Comparison of ENCODE assay signal across 31 cellular contexts in genomic region chr10:48701941-48702340, GRCh38. TPM values are rescaled to one million over a fixed set of nuclear protein-coding genes. Genes with fewer than 3 reads are reported as not detected.
DNase-seq lines count a peak whose midpoint lies in the region; ATAC-seq, FAIRE-seq and TF ChIP-seq lines count a peak whose summit lies in the region.
"Had no signal": no experiment of that assay in that cellular context is flagged by ENCODE, and none has a peak within 500 bp of the region (broad histone marks: within the 10 kb centered on the region; RNA-seq: fewer than 3 reads in every experiment).

No MANE protein-coding gene starts in this region.

- H3K4me1 ChIP-seq in right atrium auricular region (peaks cover 0 to 6% of the 10 kb centered on the region in 2 donors), K562 (replicated peaks in 1 of 2; ENCODE audit: control insufficient read depth in 2 of 2, insufficient read depth in 2 of 2, low read length in 2 of 2) (peaks cover 0 to 3% of the 10 kb centered on the region in 2 experiments; a peak in 2 of 5 replicates), GM23248 (ENCODE audit: insufficient read depth) (no peaks in the 10 kb centered on the region), esophagus muscularis mucosa (no peaks in the 10 kb centered on the region)
- H3K4me1 ChIP-seq: Caco-2, SJCRH30 had no signal

- TF ChIP-seq CTCF in right atrium auricular region (IDR thresholded peaks at IDR 0.05) (no peak), K562 (IDR thresholded peaks at IDR 0.05 in 2 of 3, conservative IDR thresholded peaks at IDR 0.05 in 1 of 3; ENCODE audit: insufficient read depth in 2 of 3, low read depth in 1 of 3, low read length in 3 of 3) (no peak), esophagus muscularis mucosa (IDR thresholded peaks at IDR 0.05) (no peak)

- H3K9me1 ChIP-seq in K562 (ENCODE audit: control insufficient read depth, insufficient read depth, low read length): no peaks in the 10 kb centered on the region

- BruUV-seq in K562 (replicated peaks; lab: Mats Ljungman, UMichigan): no TSS peak

- POLR2A ChIA-PET in K562 (lab: Yijun Ruan, JAX): interaction anchor here (1.0 kb wide), 1 partner anchor 11 kb away, joined by 4 read pairs; no protein-coding TSS in a partner anchor

- in situ Hi-C loops in K562 (cut with MboI) (no loop called here), GM23248 (cut with MboI) (no loop called here)

- TF ChIP-seq POLR2A in K562 (conservative IDR thresholded peaks at IDR 0.05): no peak
- TF ChIP-seq POLR2A in esophagus muscularis mucosa (IDR thresholded peaks at IDR 0.05; ENCODE audit: low read depth): no peak

- H3K36me3 Mint-ChIP-seq in naive B cell: peaks cover 0 to 13% of the 10 kb centered on the region in 2 donors
- H3K36me3 Mint-ChIP-seq: CD8-positive, alpha-beta T cell had no signal

- H3K4me3 ChIP-seq in right atrium auricular region (no peak overlapping the region), K562 (no peak overlapping the region), GM23248 (no peak overlapping the region), esophagus muscularis mucosa (no peak overlapping the region)
- H3K4me3 ChIP-seq: PC-9, SJCRH30 had no signal

- TF ChIP-seq RAD21 in K562 (CRISPR knock-in tag; conservative IDR thresholded peaks at IDR 0.05 in 1 of 2, IDR thresholded peaks at IDR 0.05 in 1 of 2): no peak

- H3K36me3 ChIP-seq in right atrium auricular region (no peaks in the 10 kb centered on the region), K562 (ENCODE audit: control insufficient read depth, insufficient read depth, low read length) (no peaks in the 10 kb centered on the region), GM23248 (ENCODE audit: low read depth) (no peaks in the 10 kb centered on the region), esophagus muscularis mucosa (no peaks in the 10 kb centered on the region)
- H3K36me3 ChIP-seq: SJCRH30 had no signal

- CTCF ChIA-PET in K562 (lab: Yijun Ruan, JAX; ENCODE audit: low intra/inter-chr PET ratio): no interaction called here

- DNase-seq in right atrium auricular region (ENCODE audit: low spot score): peak; percentile 34
- no peak for DNase-seq in left cardiac atrium
- no peak for DNase-seq in K562 (ENCODE audit: extremely low read depth in 1 of 4, low spot score in 3 of 4)
- DNase-seq in naive B cell: no peak
- DNase-seq in GM23248: no peak
- no peak for DNase-seq in esophagus muscularis mucosa (ENCODE audit: extremely low spot score)
- DNase-seq in islet precursor cell: no peak
- DNase-seq in LoVo (ENCODE audit: low spot score): no peak
- DNase-seq: 8988T; ACHN; C1 segment of cervical spinal cord; Caco-2; CD8-positive, alpha-beta T cell; DMS79; EL; GDM1; HCEC 1CT; IMR-90; Kasumi-1; NCI-H2029; NCI-H446; NCI-H524 treated with DMSO at 0.1 percent for 48 hours; NCI-H774; PC-9; SJCRH30 had no signal

- H3K4me1 Mint-ChIP-seq in naive B cell: peaks cover 77 to 98% (median 97%) of the 10 kb centered on the region in 3 donors

- no peaks in the 10 kb centered on the region for H3F3A ChIP-seq in GM23248 (ENCODE audit: insufficient read depth)

- H3K27ac ChIP-seq in right atrium auricular region (no peak overlapping the region), K562 (ENCODE audit: extremely low read depth, low read depth, low read length) (no peak overlapping the region), GM23248 (no peak overlapping the region), esophagus muscularis mucosa (replicated peaks in 1 of 4) (no peak overlapping the region)
- H3K27ac ChIP-seq: PC-9, SJCRH30 had no signal

- ATAC-seq in left cardiac atrium (no peak), K562 (no peak), naive B cell (ENCODE audit: low read depth in 2 of 2) (peak in 1 of 2 donors; percentile 22)
- ATAC-seq: CD8-positive, alpha-beta T cell; Right ventricle myocardium inferior; SK-N-SH treated with all-trans-retinoic acid at 6 μM for 48 hours had no signal

- peak overlapping the region in 5 of 6 donors; percentile 57 to 93 (median 86) for H3K27ac Mint-ChIP-seq in naive B cell
- H3K27ac Mint-ChIP-seq: CD8-positive, alpha-beta T cell had no signal

- intact Hi-C loops in left cardiac atrium (cut with DNase I) (no loop called here), K562 (cut with micrococcal nuclease) (no loop called here), esophagus muscularis mucosa (cut with DNase I) (no loop called here)

- no peaks in the 10 kb centered on the region for H3K9me2 ChIP-seq in GM23248 (ENCODE audit: insufficient read depth)

- H3K9me3 Mint-ChIP-seq in naive B cell: no peaks in the 10 kb centered on the region
- H3K9me3 Mint-ChIP-seq: CD8-positive, alpha-beta T cell had no signal

- H3K27me3 ChIP-seq in right atrium auricular region (no peaks in the 10 kb centered on the region), K562 (ENCODE audit: control insufficient read depth in 2 of 2, insufficient read depth in 2 of 2, low read length in 2 of 2) (peaks cover 7 to 39% of the 10 kb centered on the region in 2 experiments; a peak in 2 of 5 replicates), GM23248 (replicated peaks; ENCODE audit: insufficient read depth) (peaks cover 43% of the 10 kb centered on the region), esophagus muscularis mucosa (peaks cover 0 to 18% (median 0%) of the 10 kb centered on the region in 4 donors)
- H3K27me3 ChIP-seq: SJCRH30 had no signal

- TF ChIP-seq EP300 in K562 (IDR thresholded peaks at IDR 0.05; ENCODE audit: low read length) (no peak), esophagus muscularis mucosa (IDR thresholded peaks at IDR 0.05) (no peak)

- H3K4me3 Mint-ChIP-seq in naive B cell: peak overlapping the region in 3 of 8 donors; percentile 1 to 76 (median 6)
- H3K4me3 Mint-ChIP-seq: CD8-positive, alpha-beta T cell had no signal

- H3K4me2 ChIP-seq in K562 (ENCODE audit: insufficient read depth, low read length): no peak overlapping the region
- no peak overlapping the region for H3K4me2 ChIP-seq in GM23248 (ENCODE audit: unreplicated experiment)
- H3K4me2 ChIP-seq: PC-9 had no signal

- H3K79me2 ChIP-seq in K562 (ENCODE audit: control insufficient read depth, insufficient read depth, low read length): no peaks in the 10 kb centered on the region
- no peaks in the 10 kb centered on the region for H3K79me2 ChIP-seq in GM23248 (ENCODE audit: insufficient read depth)

- no peaks in the 10 kb centered on the region for H3K9me3 ChIP-seq in right atrium auricular region
- H3K9me3 ChIP-seq in K562 (replicated peaks; ENCODE audit: control insufficient read depth, insufficient read depth, low read depth, low read length): no peaks in the 10 kb centered on the region
- H3K9me3 ChIP-seq in GM23248 (ENCODE audit: low read depth): no peaks in the 10 kb centered on the region
- H3K9me3 ChIP-seq in esophagus muscularis mucosa: no peaks in the 10 kb centered on the region
- H3K9me3 ChIP-seq: Caco-2, SJCRH30 had no signal

- H3K27me3 Mint-ChIP-seq in naive B cell: no peaks in the 10 kb centered on the region

- H2AFZ ChIP-seq in K562 (ENCODE audit: low read depth, low read length): no peak overlapping the region
- H2AFZ ChIP-seq in GM23248: no peak overlapping the region
- H2AFZ ChIP-seq: PC-9 had no signal

- H3K9ac ChIP-seq in K562 (ENCODE audit: insufficient read depth in 1 of 2, low read depth in 2 of 2, low read length in 2 of 2) (no peak overlapping the region), GM23248 (no peak overlapping the region)

- H4K20me1 ChIP-seq in K562 (replicated peaks; ENCODE audit: control insufficient read depth, insufficient read depth, low read length): 0 out of 2 replicates have a peak, but pooled peaks cover 3% of the 10 kb centered on the region
- no peaks in the 10 kb centered on the region for H4K20me1 ChIP-seq in GM23248 (ENCODE audit: insufficient read depth)

- FAIRE-seq in K562 (lab: Jason Lieb, UNC): no peak
- FAIRE-seq: GM12891, H1 had no signal

RNA-seq across cellular contexts. Expression of gene WDFY4, which starts 17.3 kb away (rescaled TPM):
- total RNA-seq in right atrium auricular region (1 to 10 TPM in 1 of 2 donors, under 1 TPM in 1; 0.70 to 2.0 TPM), left cardiac atrium (1 to 10 TPM; 2.6 to 3.8 TPM), K562 (2014; rRNA removed) (not detected in 2 replicates), K562 (2014; rRNA removed; fragmentation: Illumina TruSeq; extraction: Trizol) (not detected in 2 replicates), K562 (2015; rRNA removed; fragmentation: Illumina TruSeq; extraction: Trizol) (not detected in 2 replicates), K562 (2021) (0.02 and 0.29 TPM in 2 replicates), esophagus muscularis mucosa (1 to 10 TPM; 2.3 to 7.3 (median 5.2) TPM)
- total RNA-seq in K562 (2011; cell fraction: chromatin; rRNA removed; ENCODE audit: low replicate concordance): 0.05 TPM in 1 of 2 replicates, not detected in the other
- total RNA-seq in K562 (2011; cell fraction: nucleolus; rRNA removed): not detected in 2 replicates
- total RNA-seq in K562 (2011; cell fraction: nucleoplasm; rRNA removed): not detected in 2 replicates
- polyA plus RNA-seq in K562 (2011; rRNA removed) (0.05 TPM in 1 of 2 replicates, not detected in the other), K562 (2014; fragmentation: Illumina TruSeq; extraction: Trizol) (0.08 TPM in 1 of 2 replicates, not detected in the other), K562 (2014; fragmentation: Nextera tagmentation; extraction: Ambion mirVana) (under 1 TPM in 1 of 2 experiments, not detected in 1; 0.01 TPM), K562 (2014; rRNA removed) (0.01 TPM in 1 of 2 replicates, not detected in the other), naive B cell (ENCODE audit: low read depth in 6 of 6) (10 to 100 TPM; 46.5 to 98.0 (median 80.0) TPM), GM23248 (2016; fragmentation: Nextera tagmentation; extraction: Ambion mirVana) (0.05 TPM in 1 of 2 replicates, not detected in the other)
- 0.01 and 0.03 TPM in 2 replicates for polyA plus RNA-seq in K562 (2011; cell fraction: cytosol; rRNA removed)
- polyA plus RNA-seq in K562 (2011; cell fraction: nucleus; rRNA removed): 0.09 TPM in 1 of 2 replicates, not detected in the other
- 0.03 and 0.58 TPM in 2 replicates for polyA plus RNA-seq in K562 (2012)
- not detected in 2 replicates for polyA minus RNA-seq in K562 (2011; rRNA and poly(A)+ RNA removed)
- not detected in 2 replicates for polyA minus RNA-seq in K562 (2011; cell fraction: cytosol; rRNA and poly(A)+ RNA removed)
- polyA minus RNA-seq in K562 (2011; cell fraction: nucleus; rRNA and poly(A)+ RNA removed): not detected in 2 replicates
- total RNA-seq in GM23248 (2014; rRNA removed; shearing (Covaris generic)): not detected in 2 replicates
- total RNA-seq: Caco-2, H1, IMR-90, MCF 10A, PC-9, RPMI7951, SJCRH30 had no signal
- polyA plus RNA-seq: H1, IMR-90 had no signal
